ENCODE assay signal across 8 cellular contexts in genomic region chr3:130892759-130893239, GRCh38. TPM values are rescaled to one million over a fixed set of nuclear protein-coding genes. Genes with fewer than 3 reads are reported as not detected.
DNase-seq lines count a peak whose midpoint lies in the region; ATAC-seq and TF ChIP-seq lines count a peak whose summit lies in the region.

No MANE protein-coding gene starts in this region.

- H3K27ac ChIP-seq in OCI-LY3 (ENCODE audit: low read length) (peak overlapping the region; percentile 64), subcutaneous abdominal adipose tissue (ENCODE audit: low read depth, low read length) (peak overlapping the region; percentile 99)

- peak overlapping the region; percentile 48; the same call in 1 of the 2 replicates for H2AFZ ChIP-seq in OCI-LY3 (ENCODE audit: low read depth, low read length)

- no peak for TF ChIP-seq EP300 in Ishikawa (IDR thresholded peaks at IDR 0.05; ENCODE audit: borderline replicate concordance)

- peaks cover 38% of the 10 kb centered on the region for H3K79me2 ChIP-seq in OCI-LY3 (ENCODE audit: low read length)

- ATAC-seq in GM21619 (IDR thresholded peaks at IDR 0.05; ENCODE audit: unreplicated experiment), result peak; percentile 31

- peak; percentile 92 for TF ChIP-seq CTCF in OCI-LY3 (IDR thresholded peaks at IDR 0.05; ENCODE audit: low read depth, low read length)
- TF ChIP-seq CTCF in fibroblast of the aortic adventitia (IDR thresholded peaks at IDR 0.05; ENCODE audit: insufficient read depth, low read length), result peak; percentile 81
- TF ChIP-seq CTCF in nephron progenitor cell (IDR thresholded peaks at IDR 0.05), result peak; percentile 77

- H3K36me3 Mint-ChIP-seq in activated T-helper 2 cell treated with anti-CD3 and anti-CD28 coated beads, Interferon-gamma antibody, Interleukin-2, Interleukin-4, amounts not matched to agents 10 μg/mL and 5 μg/mL and 100 μg/mL, durations not matched to agents 14 hours and 24 hours and 36 hours (ENCODE audit: low read depth), result peaks cover 9% of the 10 kb centered on the region
- H3K36me3 Mint-ChIP-seq in nephron progenitor cell (ENCODE audit: low read depth), result no peaks in the 10 kb centered on the region

- H3K9me3 ChIP-seq in OCI-LY3 (ENCODE audit: insufficient read depth, low read length) (no peaks in the 10 kb centered on the region), subcutaneous abdominal adipose tissue (ENCODE audit: control insufficient read depth in 5 of 5, low read length in 5 of 5) (no peaks in the 10 kb centered on the region)

- DNase-seq in DMS53 treated with DMSO at 0.1 percent for 48 hours (lab: John Stamatoyannopoulos, UW; ENCODE audit: unreplicated experiment) (peak; percentile 65), fibroblast of the aortic adventitia (ENCODE audit: low read depth) (peak; percentile 88), nephron progenitor cell (peak; percentile 47)
- DNase-seq in activated T-helper 2 cell treated with anti-CD3 and anti-CD28 coated beads, Interferon-gamma antibody, Interleukin-2, Interleukin-4, amounts not matched to agents 10 μg/mL and 5 μg/mL and 100 μg/mL, durations not matched to agents 14 hours and 24 hours and 36 hours (ENCODE audit: low spot score), result peak; percentile 56

- intact Hi-C loops in activated T-helper 2 cell treated with anti-CD3 and anti-CD28 coated beads, Interferon-gamma antibody, Interleukin-2, Interleukin-4, amounts not matched to agents 10 μg/mL and 5 μg/mL and 100 μg/mL, durations not matched to agents 14 hours and 24 hours and 36 hours (cut with micrococcal nuclease), result loop anchor here (1.0 to 10.0 kb wide), 7 partner anchors 14 to 492 kb away; partner anchors contain the start of genes ASTE1, NEK11, NUDT16 and PIK3R4

- TF ChIP-seq RAD21 in Ishikawa (IDR thresholded peaks at IDR 0.05; ENCODE audit: low read depth), result peak; percentile 92

- peak overlapping the region; percentile 90 for H3K4me2 ChIP-seq in OCI-LY3 (ENCODE audit: low read length)

- H3K36me3 ChIP-seq in OCI-LY3 (replicated peaks; ENCODE audit: low read depth, low read length), result no peaks in the 10 kb centered on the region
- no peaks in the 10 kb centered on the region for H3K36me3 ChIP-seq in subcutaneous abdominal adipose tissue (ENCODE audit: control insufficient read depth in 5 of 5, insufficient read depth in 5 of 5, low read length in 5 of 5)

- H3K9ac ChIP-seq in OCI-LY3 (ENCODE audit: low read length) (peak overlapping the region; percentile 99), subcutaneous abdominal adipose tissue (ENCODE audit: low read length in 5 of 5) (peak overlapping the region; percentile 90 to 100 (median 98))

- H4K20me1 ChIP-seq in OCI-LY3 (ENCODE audit: insufficient read depth, low read length), result 0 out of 2 replicates have a peak, but pooled peaks cover 12% of the 10 kb centered on the region

- peaks cover 35% of the 10 kb centered on the region for H3K4me1 Mint-ChIP-seq in activated T-helper 2 cell treated with anti-CD3 and anti-CD28 coated beads, Interferon-gamma antibody, Interleukin-2, Interleukin-4, amounts not matched to agents 10 μg/mL and 5 μg/mL and 100 μg/mL, durations not matched to agents 14 hours and 24 hours and 36 hours (ENCODE audit: low read depth)
- H3K4me1 Mint-ChIP-seq in nephron progenitor cell, result peaks cover 37% of the 10 kb centered on the region

- peak overlapping the region; percentile 93 for H3K4me3 Mint-ChIP-seq in activated T-helper 2 cell treated with anti-CD3 and anti-CD28 coated beads, Interferon-gamma antibody, Interleukin-2, Interleukin-4, amounts not matched to agents 10 μg/mL and 5 μg/mL and 100 μg/mL, durations not matched to agents 14 hours and 24 hours and 36 hours (ENCODE audit: low read depth)
- H3K4me3 Mint-ChIP-seq in nephron progenitor cell, result peak overlapping the region; percentile 95

- H3K4me1 ChIP-seq in OCI-LY3 (ENCODE audit: low read length) (peaks cover 20% of the 10 kb centered on the region), subcutaneous abdominal adipose tissue (ENCODE audit: control insufficient read depth in 5 of 5, insufficient read depth in 5 of 5, low read length in 5 of 5) (peaks cover 0 to 29% (median 21%) of the 10 kb centered on the region in 5 donors)

- H3K27me3 ChIP-seq in OCI-LY3 (ENCODE audit: low read depth, low read length), result no peaks in the 10 kb centered on the region
- H3K27me3 ChIP-seq in subcutaneous abdominal adipose tissue (ENCODE audit: control insufficient read depth in 5 of 5, insufficient read depth in 4 of 5, low read length in 5 of 5), result no peaks in the 10 kb centered on the region

- H3K9me3 Mint-ChIP-seq in activated T-helper 2 cell treated with anti-CD3 and anti-CD28 coated beads, Interferon-gamma antibody, Interleukin-2, Interleukin-4, amounts not matched to agents 10 μg/mL and 5 μg/mL and 100 μg/mL, durations not matched to agents 14 hours and 24 hours and 36 hours, result no peaks in the 10 kb centered on the region
- peaks cover under 1% of the 10 kb centered on the region for H3K9me3 Mint-ChIP-seq in nephron progenitor cell

- H3K4me3 ChIP-seq in OCI-LY3 (ENCODE audit: low read length) (peak overlapping the region; percentile 81), fibroblast of the aortic adventitia (ENCODE audit: low read depth, low read length) (peak overlapping the region; percentile 91), subcutaneous abdominal adipose tissue (ENCODE audit: low read depth in 1 of 5, low read length in 5 of 5) (peak overlapping the region; percentile 87 to 97 (median 95))

- H3K27ac Mint-ChIP-seq in activated T-helper 2 cell treated with anti-CD3 and anti-CD28 coated beads, Interferon-gamma antibody, Interleukin-2, Interleukin-4, amounts not matched to agents 10 μg/mL and 5 μg/mL and 100 μg/mL, durations not matched to agents 14 hours and 24 hours and 36 hours, result peak overlapping the region; percentile 97
- peak overlapping the region; percentile 99 for H3K27ac Mint-ChIP-seq in nephron progenitor cell

- no peaks in the 10 kb centered on the region for H3K27me3 Mint-ChIP-seq in activated T-helper 2 cell treated with anti-CD3 and anti-CD28 coated beads, Interferon-gamma antibody, Interleukin-2, Interleukin-4, amounts not matched to agents 10 μg/mL and 5 μg/mL and 100 μg/mL, durations not matched to agents 14 hours and 24 hours and 36 hours (ENCODE audit: low read depth)
- H3K27me3 Mint-ChIP-seq in nephron progenitor cell (ENCODE audit: low read depth, poor library complexity), result peaks cover 4% of the 10 kb centered on the region

TF ChIP-seq in Ishikawa, 13 proteins besides CTCF, POLR2A, EP300 and RAD21:
- TF ChIP-seq TAF1 (IDR thresholded peaks at IDR 0.05; ENCODE audit: low read depth), result no peak
- no peak for TF ChIP-seq TEAD4 (IDR thresholded peaks at IDR 0.05)
- TF ChIP-seq TCF12 (IDR thresholded peaks at IDR 0.05; ENCODE audit: low read depth), result no peak
- TF ChIP-seq REST (IDR thresholded peaks at IDR 0.05; ENCODE audit: low read depth), result no peak
- no peak for TF ChIP-seq FOXM1 (IDR thresholded peaks at IDR 0.05; ENCODE audit: borderline replicate concordance, low read depth)
- no peak for TF ChIP-seq YY1 (IDR thresholded peaks at IDR 0.05; ENCODE audit: low read depth)
- no peak for TF ChIP-seq ZBTB7A (IDR thresholded peaks at IDR 0.05; ENCODE audit: low read depth)
- TF ChIP-seq, protein P1, sequence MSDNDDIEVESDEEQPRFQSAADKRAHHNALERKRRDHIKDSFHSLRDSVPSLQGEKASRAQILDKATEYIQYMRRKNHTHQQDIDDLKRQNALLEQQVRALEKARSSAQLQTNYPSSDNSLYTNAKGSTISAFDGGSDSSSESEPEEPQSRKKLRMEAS (IDR thresholded peaks at IDR 0.05), result no peak; the same call in 1 of the 2 replicates
- no peak for TF ChIP-seq NFIC (IDR thresholded peaks at IDR 0.05)
- TF ChIP-seq CREB1 (IDR thresholded peaks at IDR 0.05; ENCODE audit: low read depth), result no peak
- TF ChIP-seq, protein P2, sequence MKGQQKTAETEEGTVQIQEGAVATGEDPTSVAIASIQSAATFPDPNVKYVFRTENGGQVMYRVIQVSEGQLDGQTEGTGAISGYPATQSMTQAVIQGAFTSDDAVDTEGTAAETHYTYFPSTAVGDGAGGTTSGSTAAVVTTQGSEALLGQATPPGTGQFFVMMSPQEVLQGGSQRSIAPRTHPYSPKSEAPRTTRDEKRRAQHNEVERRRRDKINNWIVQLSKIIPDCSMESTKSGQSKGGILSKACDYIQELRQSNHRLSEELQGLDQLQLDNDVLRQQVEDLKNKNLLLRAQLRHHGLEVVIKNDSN (IDR thresholded peaks at IDR 0.05), result no peak
- no peak for TF ChIP-seq EGR1 (IDR thresholded peaks at IDR 0.05)
TF ChIP-seq in Ishikawa: peak in this region for 0.

RNA-seq across cellular contexts. Expression of gene ATP2C1, which starts 1.1 kb away (rescaled TPM):
- 59.4 and 63.7 TPM in 2 replicates for total RNA-seq in activated T-helper 2 cell treated with anti-CD3 and anti-CD28 coated beads, Interferon-gamma antibody, Interleukin-2, Interleukin-4, amounts not matched to agents 10 μg/mL and 5 μg/mL and 100 μg/mL, durations not matched to agents 14 hours and 24 hours and 36 hours
- 73.2 and 106 TPM in 2 replicates for total RNA-seq in fibroblast of the aortic adventitia (ENCODE audit: low replicate concordance)

Comparison
In these comparisons a context has a peak if more than half of its experiments do, and no peak if none do; other contexts are left out.
1. Peak in every context shown above with its lines: DNase-seq, ATAC-seq, H3K4me3 ChIP-seq and H3K27ac ChIP-seq.